16 cellular contexts compared by ENCODE assay signal in the genomic region with DNA sequence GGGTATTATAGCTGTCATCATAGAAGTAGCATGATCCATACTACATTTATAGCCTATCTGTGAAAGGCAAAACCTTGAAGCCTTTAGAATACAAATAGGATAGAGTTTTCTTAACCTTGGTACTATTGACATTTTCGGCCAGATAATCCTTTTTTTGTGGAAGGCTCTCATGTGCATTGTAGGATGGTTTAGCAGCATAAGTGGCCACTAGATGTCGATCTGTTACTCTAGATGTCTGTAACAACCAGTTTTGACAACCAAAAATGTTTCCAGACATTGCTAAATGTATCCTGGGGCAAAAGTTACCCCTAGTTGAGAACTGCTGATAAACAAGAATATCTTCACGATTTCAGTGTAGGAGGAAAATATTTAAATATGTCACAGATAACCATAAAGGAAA.
DNase-seq lines count a peak whose midpoint lies in the region; ATAC-seq and TF ChIP-seq lines count a peak whose summit lies in the region.
"Had no signal": no experiment of that assay in that cellular context is flagged by ENCODE, and none has a peak within 500 bp of the region (broad histone marks: within the 10 kb centered on the region; RNA-seq: fewer than 3 reads in every experiment).

No MANE protein-coding gene starts in this region.

- no peak overlapping the region for H2AK5ac ChIP-seq in mesendoderm (ENCODE audit: low read length)

- H3K4me2 ChIP-seq in mesendoderm (ENCODE audit: low read length), result no peak overlapping the region
- H3K4me2 ChIP-seq: BLaER1 treated with 17β-estradiol and CSF1 and Interleukin-3, amounts not matched to agents 10 nM and 100 nM had no signal

- H3K36me3 ChIP-seq in mesendoderm (ENCODE audit: control insufficient read depth, insufficient read depth, low read length), result no peaks in the 10 kb centered on the region
- H3K36me3 ChIP-seq: BLaER1 treated with 17β-estradiol and CSF1 and Interleukin-3, amounts not matched to agents 10 nM and 100 nM; HAP-1 had no signal

- H3K4me1 ChIP-seq in mesendoderm (ENCODE audit: control insufficient read depth, low read depth, low read length), result no peaks in the 10 kb centered on the region
- H3K4me1 ChIP-seq: HAP-1 had no signal

- DNase-seq in DMS114 treated with DMSO at 0.1 percent for 48 hours (lab: John Stamatoyannopoulos, UW; ENCODE audit: unreplicated experiment), result peak; percentile 29
- DNase-seq in LHCN-M2 (ENCODE audit: low read depth), result peak; percentile 3
- no peak for DNase-seq in astrocyte of the spinal cord (ENCODE audit: low read depth, low spot score)
- peak; percentile 55 for DNase-seq in mesendoderm
- DNase-seq in retina, result no peak
- no peak for DNase-seq in sciatic nerve (ENCODE audit: low spot score)
- DNase-seq in iPS-NIHi11 (ENCODE audit: low spot score), result no peak
- DNase-seq: activated naive CD4-positive, alpha-beta T cell treated with Interleukin-2 at 50 U/mL for 16 hours; glutamatergic neuron; Karpas-422; left cardiac atrium; NCI-H2029 treated with DMSO at 0.1 percent for 48 hours; trophoblast cell had no signal

- no peak overlapping the region for H2BK5ac ChIP-seq in mesendoderm (ENCODE audit: low read length)

- WGBS in mesendoderm (ENCODE audit: extremely low coverage, insufficient coverage, low lambda C conversion rate), result no CpG with 5 or more reads among the region's 3 CpGs

- in situ Hi-C loops in astrocyte of the spinal cord (cut with HindIII; ENCODE audit: low sequenced_read_pairs), result no loop called here

- H3K4me3 ChIP-seq in astrocyte of the spinal cord (ENCODE audit: low read depth, low read length) (no peak overlapping the region), mesendoderm (ENCODE audit: low read length) (no peak overlapping the region)
- H3K4me3 ChIP-seq: BLaER1 treated with 17β-estradiol and CSF1 and Interleukin-3, amounts not matched to agents 10 nM and 100 nM; HAP-1 had no signal

- TF ChIP-seq CTCF in astrocyte of the spinal cord (IDR thresholded peaks at IDR 0.05; ENCODE audit: low read depth, low read length), result peak; percentile 47

- H3K79me1 ChIP-seq in mesendoderm (ENCODE audit: low read length), result no peaks in the 10 kb centered on the region

- H3K27ac ChIP-seq in mesendoderm (ENCODE audit: low read depth, low read length), result no peak overlapping the region
- H3K27ac ChIP-seq: BLaER1 treated with 17β-estradiol and CSF1 and Interleukin-3, amounts not matched to agents 10 nM and 100 nM had no signal

- no peak overlapping the region for H4K5ac ChIP-seq in mesendoderm (ENCODE audit: low read length)

- H3K4ac ChIP-seq in mesendoderm (ENCODE audit: low read depth, low read length), result no peak overlapping the region

- no peak overlapping the region for H2BK120ac ChIP-seq in mesendoderm (ENCODE audit: low read depth, low read length)

- intact Hi-C loops in sciatic nerve (cut with DNase I), result loop anchor here (5.0 kb wide), 1 partner anchor 820 kb away; no protein-coding TSS in a partner anchor

- no peak overlapping the region for H3K56ac ChIP-seq in mesendoderm (ENCODE audit: low read length)

- no peak overlapping the region for H2BK15ac ChIP-seq in mesendoderm (replicated peaks; ENCODE audit: low read depth)

- H3K23ac ChIP-seq in mesendoderm (ENCODE audit: low read length), result no peak overlapping the region

- ATAC-seq in sciatic nerve (no peak), GM19463 (IDR thresholded peaks at IDR 0.05; ENCODE audit: unreplicated experiment) (no peak)
- ATAC-seq: left cardiac atrium had no signal

- H3K79me2 ChIP-seq in mesendoderm (ENCODE audit: control insufficient read depth, insufficient read depth, low read length), result no peaks in the 10 kb centered on the region

- H3K9ac ChIP-seq in mesendoderm (ENCODE audit: low read length), result no peak overlapping the region
- H3K9ac ChIP-seq: BLaER1 treated with 17β-estradiol and CSF1 and Interleukin-3, amounts not matched to agents 10 nM and 100 nM had no signal

- no peak overlapping the region for H4K8ac ChIP-seq in mesendoderm (ENCODE audit: low read depth, low read length)

- no peaks in the 10 kb centered on the region for H3K27me3 ChIP-seq in mesendoderm (ENCODE audit: insufficient read depth, low read length, poor library complexity)
- H3K27me3 ChIP-seq: BLaER1 treated with 17β-estradiol and CSF1 and Interleukin-3, amounts not matched to agents 10 nM and 100 nM had no signal

- no peak overlapping the region for H3K18ac ChIP-seq in mesendoderm (ENCODE audit: low read length)

Comparison
In these comparisons a context has a peak if more than half of its experiments do, and no peak if none do; other contexts are left out.
1. DNase-seq: peak in DMS114 treated with DMSO at 0.1 percent for 48 hours (single experiment), LHCN-M2 (single experiment) and mesendoderm (single experiment); none in astrocyte of the spinal cord (single experiment), retina (single experiment), sciatic nerve (single experiment) and iPS-NIHi11 (single experiment).